Comparison of ENCODE assay signal across 1 cellular context in genomic region chr11:67387074-67387473, GRCh38.
TF ChIP-seq lines count a peak whose summit lies in the region.

No MANE protein-coding gene starts in this region.

TF ChIP-seq in GM23338, 12 proteins besides CTCF, POLR2A, EP300 and RAD21 (continued from another document):
- no peak for TF ChIP-seq EZH2phosphoT487 (IDR thresholded peaks at IDR 0.05; ENCODE audit: unreplicated experiment)
- no peak for TF ChIP-seq REST (IDR thresholded peaks at IDR 0.05; ENCODE audit: unreplicated experiment)
- no peak for TF ChIP-seq JUNB (IDR thresholded peaks at IDR 0.05; ENCODE audit: unreplicated experiment)
- no peak for TF ChIP-seq ETS1 (IDR thresholded peaks at IDR 0.05)
- TF ChIP-seq ZNF331 (CRISPR knock-in tag; IDR thresholded peaks at IDR 0.05; ENCODE audit: low read depth): no peak
